Comparison of ENCODE assay signal across 1 cellular context in the genomic region with DNA sequence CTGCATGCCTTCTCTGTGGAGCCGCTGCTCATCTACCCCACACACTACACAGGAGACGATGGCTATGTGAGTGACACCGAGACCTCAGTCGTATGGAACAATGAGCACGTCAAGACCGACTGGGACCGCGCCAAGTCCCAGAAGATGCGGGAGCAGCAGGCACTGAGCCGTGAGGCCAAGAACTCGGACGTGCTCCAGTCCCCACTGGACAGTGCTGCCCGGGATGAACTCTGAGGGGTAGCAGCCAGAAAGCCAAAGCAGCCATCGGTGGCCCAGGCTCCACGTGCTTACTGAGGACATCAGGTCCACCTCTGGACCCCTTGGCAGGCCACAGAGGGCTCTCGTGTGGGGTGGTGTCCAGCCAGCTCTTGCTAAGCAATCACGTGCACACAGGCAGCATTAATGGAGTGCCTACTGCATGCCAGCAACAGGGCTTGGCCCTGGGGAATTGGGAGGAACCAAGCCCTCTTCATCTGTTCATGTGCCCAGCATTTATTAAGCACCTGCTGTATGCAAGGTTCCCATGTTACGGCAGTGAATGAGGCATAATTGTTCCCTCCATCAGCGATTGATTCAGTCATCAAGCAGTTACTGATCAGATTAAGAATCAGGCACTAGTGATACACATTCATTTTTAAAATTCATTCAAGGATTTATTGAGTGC.
TF ChIP-seq lines count a peak whose summit lies in the region.

No MANE protein-coding gene starts in this region.

TF ChIP-seq in GM12878, 131 proteins besides CTCF, POLR2A, EP300 and RAD21 (continued from another document):
- TF ChIP-seq ETV6 (conservative IDR thresholded peaks at IDR 0.05 in 1 of 2, IDR thresholded peaks at IDR 0.05 in 1 of 2; ENCODE audit: borderline replicate concordance in 1 of 2, low read depth in 1 of 2) = no peak
- TF ChIP-seq CUX1 (IDR thresholded peaks at IDR 0.05; ENCODE audit: insufficient replicate concordance, low read depth, low read length) = no peak
- no peak for TF ChIP-seq ESRRA (IDR thresholded peaks at IDR 0.05; ENCODE audit: low read length)
- no peak for TF ChIP-seq MTA3 (IDR thresholded peaks at IDR 0.05; ENCODE audit: borderline replicate concordance, low read length)
- TF ChIP-seq RCOR1 (conservative IDR thresholded peaks at IDR 0.05; ENCODE audit: low read depth, low read length) = no peak
- no peak for TF ChIP-seq ZZZ3 (IDR thresholded peaks at IDR 0.05; ENCODE audit: control insufficient read depth, insufficient read length, low read depth)
- TF ChIP-seq ZBTB11 (CRISPR knock-in tag; IDR thresholded peaks at IDR 0.05) = no peak
- no peak for TF ChIP-seq ZNF384 (IDR thresholded peaks at IDR 0.05; ENCODE audit: borderline replicate concordance, low read depth, low read length)
- no peak for TF ChIP-seq SIX5 (IDR thresholded peaks at IDR 0.05; ENCODE audit: low read depth, low read length, severe bottlenecking)
- TF ChIP-seq KAT2A (conservative IDR thresholded peaks at IDR 0.05; ENCODE audit: control insufficient read depth, low read depth, low read length) = no peak
- TF ChIP-seq EZH2 (IDR thresholded peaks at IDR 0.05; ENCODE audit: borderline replicate concordance, control insufficient read depth, low read depth, low read length) = no peak
- no peak for TF ChIP-seq HCFC1 (IDR thresholded peaks at IDR 0.05; ENCODE audit: low read length)
- no peak for TF ChIP-seq CHD2 (IDR thresholded peaks at IDR 0.05; ENCODE audit: borderline replicate concordance, low read depth, low read length)
